8 cellular contexts compared by ENCODE assay signal in the genomic region with DNA sequence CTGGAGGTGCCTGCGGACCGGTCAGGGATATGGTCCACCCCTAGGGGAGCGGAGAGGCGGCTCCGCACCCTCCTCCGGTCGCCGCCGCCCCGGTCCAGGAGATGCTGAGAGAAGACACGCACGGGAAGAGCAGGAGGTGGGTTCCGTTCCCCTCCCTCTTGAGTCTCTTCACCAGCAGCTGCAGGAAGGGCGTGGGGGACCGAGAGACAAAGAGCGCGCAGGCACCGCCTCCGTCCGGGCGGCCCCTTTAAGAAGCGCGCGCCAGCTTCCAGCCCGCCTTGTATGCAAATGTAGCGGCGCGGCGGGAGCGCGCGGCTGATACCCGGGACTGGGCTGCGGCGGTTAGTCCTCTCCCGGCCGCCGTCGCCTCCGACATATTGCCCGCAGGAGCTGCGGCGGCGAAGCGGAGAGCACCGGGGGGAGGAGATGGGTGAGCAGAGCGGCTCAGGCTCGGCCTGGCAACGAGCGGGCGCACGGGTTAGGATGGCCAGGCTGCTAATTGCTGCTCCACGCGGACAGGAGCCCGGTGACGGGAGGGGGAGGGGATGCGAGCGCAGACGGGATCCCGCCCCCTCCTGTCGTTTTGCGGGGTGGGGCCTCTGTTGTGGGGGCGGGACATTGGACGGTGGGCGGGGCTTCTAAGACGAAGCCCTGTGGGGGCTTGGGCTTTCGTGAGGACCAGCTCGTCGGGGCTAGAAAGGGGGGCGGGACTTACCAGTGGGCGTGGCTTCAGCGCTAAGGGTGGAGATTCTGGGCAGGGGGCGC. TPM values are rescaled to one million over a fixed set of nuclear protein-coding genes. Genes with fewer than 3 reads are reported as not detected.
DNase-seq lines count a peak whose midpoint lies in the region; ATAC-seq and TF ChIP-seq lines count a peak whose summit lies in the region.

A gene (plus strand): TSS at position 318 of the 765 bp plus-strand sequence. CDS start 109 bp downstream, at position 427.

- no peaks in the 10 kb centered on the region for H3K9me3 ChIP-seq in mononuclear cell (ENCODE audit: low read depth, low read length)

- peaks cover 34% of the 10 kb centered on the region for H3K4me1 ChIP-seq in mononuclear cell (ENCODE audit: insufficient read depth, low read length)

- H3K27me3 ChIP-seq in mononuclear cell (ENCODE audit: insufficient read depth, low read length), result no peaks in the 10 kb centered on the region

- no peak for TF ChIP-seq EP300 in Ishikawa (IDR thresholded peaks at IDR 0.05; ENCODE audit: borderline replicate concordance)

- TF ChIP-seq RAD21 in Ishikawa (IDR thresholded peaks at IDR 0.05; ENCODE audit: low read depth), result no peak

- H3K4me3 ChIP-seq in mononuclear cell (ENCODE audit: low read length), result peak within 1 kb of the TSS; percentile 75

- peak; percentile 100 for DNase-seq in DMS153 (lab: John Stamatoyannopoulos, UW)
- peak; percentile 69 for DNase-seq in OCI-M2 (lab: John Stamatoyannopoulos, UW; ENCODE audit: unreplicated experiment)
- DNase-seq in activated T-cell treated with anti-CD3 and anti-CD28 coated beads for 24 hours (ENCODE audit: low read depth), result peak; percentile 90
- peak; percentile 95 for DNase-seq in epidermal melanocyte (ENCODE audit: insufficient read length, low spot score)
- peak; percentile 83 for DNase-seq in stimulated activated CD8-positive, alpha-beta memory T cell treated with anti-CD3 and anti-CD28 coated beads, Interleukin-4, amount 100 ng/mL, for 1 hour (ENCODE audit: low read depth in 2 of 2, low spot score in 1 of 2)

- peak; percentile 77 for ATAC-seq in GM21576 (IDR thresholded peaks at IDR 0.05; ENCODE audit: unreplicated experiment)

TF ChIP-seq in Ishikawa, 13 proteins besides CTCF, POLR2A, EP300 and RAD21:
- TF ChIP-seq TEAD4 (IDR thresholded peaks at IDR 0.05) (peak; percentile 27; the same call in 1 of the 2 replicates), ZBTB7A (IDR thresholded peaks at IDR 0.05; ENCODE audit: low read depth) (peak; percentile 40; the same call in 1 of the 2 replicates), NFIC (IDR thresholded peaks at IDR 0.05) (peak; percentile 44), YY1 (IDR thresholded peaks at IDR 0.05; ENCODE audit: low read depth) (peak; percentile 83), FOXM1 (IDR thresholded peaks at IDR 0.05; ENCODE audit: borderline replicate concordance, low read depth) (no peak), CEBPB (IDR thresholded peaks at IDR 0.05) (peak; percentile 8; the same call in 1 of the 2 replicates), CREB1 (IDR thresholded peaks at IDR 0.05; ENCODE audit: low read depth) (no peak), TCF12 (IDR thresholded peaks at IDR 0.05; ENCODE audit: low read depth) (peak; percentile 62), TAF1 (IDR thresholded peaks at IDR 0.05; ENCODE audit: low read depth) (peak; percentile 77), EGR1 (IDR thresholded peaks at IDR 0.05) (peak; percentile 51)
- TF ChIP-seq, protein P1, sequence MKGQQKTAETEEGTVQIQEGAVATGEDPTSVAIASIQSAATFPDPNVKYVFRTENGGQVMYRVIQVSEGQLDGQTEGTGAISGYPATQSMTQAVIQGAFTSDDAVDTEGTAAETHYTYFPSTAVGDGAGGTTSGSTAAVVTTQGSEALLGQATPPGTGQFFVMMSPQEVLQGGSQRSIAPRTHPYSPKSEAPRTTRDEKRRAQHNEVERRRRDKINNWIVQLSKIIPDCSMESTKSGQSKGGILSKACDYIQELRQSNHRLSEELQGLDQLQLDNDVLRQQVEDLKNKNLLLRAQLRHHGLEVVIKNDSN (IDR thresholded peaks at IDR 0.05), result 0 out of 2 replicates have a peak, but pooled peaks have one; percentile 7
- TF ChIP-seq, protein P2, sequence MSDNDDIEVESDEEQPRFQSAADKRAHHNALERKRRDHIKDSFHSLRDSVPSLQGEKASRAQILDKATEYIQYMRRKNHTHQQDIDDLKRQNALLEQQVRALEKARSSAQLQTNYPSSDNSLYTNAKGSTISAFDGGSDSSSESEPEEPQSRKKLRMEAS (IDR thresholded peaks at IDR 0.05), result peak; percentile 81
- TF ChIP-seq, protein P3, sequence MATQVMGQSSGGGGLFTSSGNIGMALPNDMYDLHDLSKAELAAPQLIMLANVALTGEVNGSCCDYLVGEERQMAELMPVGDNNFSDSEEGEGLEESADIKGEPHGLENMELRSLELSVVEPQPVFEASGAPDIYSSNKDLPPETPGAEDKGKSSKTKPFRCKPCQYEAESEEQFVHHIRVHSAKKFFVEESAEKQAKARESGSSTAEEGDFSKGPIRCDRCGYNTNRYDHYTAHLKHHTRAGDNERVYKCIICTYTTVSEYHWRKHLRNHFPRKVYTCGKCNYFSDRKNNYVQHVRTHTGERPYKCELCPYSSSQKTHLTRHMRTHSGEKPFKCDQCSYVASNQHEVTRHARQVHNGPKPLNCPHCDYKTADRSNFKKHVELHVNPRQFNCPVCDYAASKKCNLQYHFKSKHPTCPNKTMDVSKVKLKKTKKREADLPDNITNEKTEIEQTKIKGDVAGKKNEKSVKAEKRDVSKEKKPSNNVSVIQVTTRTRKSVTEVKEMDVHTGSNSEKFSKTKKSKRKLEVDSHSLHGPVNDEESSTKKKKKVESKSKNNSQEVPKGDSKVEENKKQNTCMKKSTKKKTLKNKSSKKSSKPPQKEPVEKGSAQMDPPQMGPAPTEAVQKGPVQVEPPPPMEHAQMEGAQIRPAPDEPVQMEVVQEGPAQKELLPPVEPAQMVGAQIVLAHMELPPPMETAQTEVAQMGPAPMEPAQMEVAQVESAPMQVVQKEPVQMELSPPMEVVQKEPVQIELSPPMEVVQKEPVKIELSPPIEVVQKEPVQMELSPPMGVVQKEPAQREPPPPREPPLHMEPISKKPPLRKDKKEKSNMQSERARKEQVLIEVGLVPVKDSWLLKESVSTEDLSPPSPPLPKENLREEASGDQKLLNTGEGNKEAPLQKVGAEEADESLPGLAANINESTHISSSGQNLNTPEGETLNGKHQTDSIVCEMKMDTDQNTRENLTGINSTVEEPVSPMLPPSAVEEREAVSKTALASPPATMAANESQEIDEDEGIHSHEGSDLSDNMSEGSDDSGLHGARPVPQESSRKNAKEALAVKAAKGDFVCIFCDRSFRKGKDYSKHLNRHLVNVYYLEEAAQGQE (IDR thresholded peaks at IDR 0.05; ENCODE audit: low read depth), result no peak

RNA-seq across cellular contexts. Expression of the gene that starts here (rescaled TPM):
- 2.9 TPM for total RNA-seq in mononuclear cell

Comparison
In these comparisons a context has a peak if more than half of its experiments do, and no peak if none do; other contexts are left out.
1. Peak in every context shown above with its lines: DNase-seq, ATAC-seq and H3K4me3 ChIP-seq.